Comparison of ENCODE assay signal across 29 cellular contexts in the genomic region with DNA sequence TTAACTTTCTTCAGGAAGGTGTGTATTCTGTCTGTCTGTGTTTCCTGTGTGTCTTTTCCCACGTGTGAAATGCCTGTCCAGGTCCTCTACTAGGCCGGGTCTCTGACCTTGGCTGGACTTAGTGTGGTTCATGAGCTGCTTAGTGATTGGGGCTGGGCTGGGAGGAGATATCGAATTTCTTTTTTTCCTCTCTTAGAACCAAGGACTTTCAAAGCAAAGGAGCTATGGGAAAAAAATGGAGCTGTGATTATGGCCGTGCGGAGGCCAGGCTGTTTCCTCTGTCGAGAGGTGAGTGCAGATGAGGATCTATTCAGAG.
DNase-seq lines count a peak whose midpoint lies in the region; ATAC-seq and TF ChIP-seq lines count a peak whose summit lies in the region.
"Had no signal": no experiment of that assay in that cellular context is flagged by ENCODE, and none has a peak within 500 bp of the region (broad histone marks: within the 10 kb centered on the region; RNA-seq: fewer than 3 reads in every experiment).

No MANE protein-coding gene starts in this region.

- H3K9me2 ChIP-seq in SU-DHL-6 (replicated peaks; ENCODE audit: insufficient read depth, low read length): no peaks in the 10 kb centered on the region

- no peak overlapping the region for H3K4me3 Mint-ChIP-seq in stimulated activated memory B cell treated with anti-CD40 and anti-IgM and Interleukin-4, amounts not matched to agents 10 μg/mL and 1 μg/mL and 100 μg/mL, for 72 hours
- H3K4me3 Mint-ChIP-seq: activated CD8-positive, alpha-beta T cell treated with anti-CD3 and anti-CD28 coated beads for 36 hours; CD14-positive monocyte; GM23338; stimulated activated naive CD8-positive, alpha-beta T cell treated with anti-CD3 and anti-CD28 coated beads, Interleukin-15, Interleukin-2, amounts not matched to agents 100 ng/mL and 50 ng/mL, for 24 hours had no signal

- peaks cover 31% of the 10 kb centered on the region for H3K36me3 Mint-ChIP-seq in stimulated activated memory B cell treated with anti-CD40 and anti-IgM and Interleukin-4, amounts not matched to agents 10 μg/mL and 1 μg/mL and 100 μg/mL, for 72 hours

- no peak overlapping the region for H3K4me3 ChIP-seq in SU-DHL-6 (ENCODE audit: insufficient read depth, low read length, poor library complexity, severe bottlenecking)
- no peak overlapping the region for H3K4me3 ChIP-seq in coronary artery
- H3K4me3 ChIP-seq: GM23338, heart left ventricle, prostate gland, vagina had no signal

- H3K79me2 ChIP-seq in SU-DHL-6 (ENCODE audit: insufficient read depth, low read length): no peaks in the 10 kb centered on the region

- peak overlapping the region; percentile 47 for H3K4me2 ChIP-seq in SU-DHL-6 (ENCODE audit: low read depth, low read length, poor library complexity, severe bottlenecking)
- H3K4me2 ChIP-seq: GM23338, KMS-11 had no signal

- H3K27ac Mint-ChIP-seq in stimulated activated memory B cell treated with anti-CD40 and anti-IgM and Interleukin-4, amounts not matched to agents 10 μg/mL and 1 μg/mL and 100 μg/mL, for 72 hours: peak overlapping the region; percentile 67
- H3K27ac Mint-ChIP-seq: activated CD8-positive, alpha-beta T cell treated with anti-CD3 and anti-CD28 coated beads for 36 hours; activated naive CD4-positive, alpha-beta T cell treated with anti-CD3 and anti-CD28 coated beads, Interleukin-2, amount 50 U/mL, for 72 hours; activated T-helper 2 cell treated with anti-CD3 and anti-CD28 coated beads, Interferon-gamma antibody, Interleukin-2, Interleukin-4, amounts not matched to agents 10 μg/mL and 5 μg/mL and 100 μg/mL, durations not matched to agents 14 hours and 24 hours and 36 hours; GM23338; stimulated activated naive CD8-positive, alpha-beta T cell treated with anti-CD3 and anti-CD28 coated beads, Interleukin-15, Interleukin-2, amounts not matched to agents 100 ng/mL and 50 ng/mL, for 24 hours had no signal

- H3K27me3 Mint-ChIP-seq in stimulated activated memory B cell treated with anti-CD40 and anti-IgM and Interleukin-4, amounts not matched to agents 10 μg/mL and 1 μg/mL and 100 μg/mL, for 72 hours: no peaks in the 10 kb centered on the region
- H3K27me3 Mint-ChIP-seq: activated CD8-positive, alpha-beta T cell treated with anti-CD3 and anti-CD28 coated beads for 36 hours; stimulated activated naive CD8-positive, alpha-beta T cell treated with anti-CD3 and anti-CD28 coated beads, Interleukin-15, Interleukin-2, amounts not matched to agents 100 ng/mL and 50 ng/mL, for 24 hours had no signal

- no peak for TF ChIP-seq CTCF in SU-DHL-6 (IDR thresholded peaks at IDR 0.05; ENCODE audit: insufficient read depth, low read length, poor library complexity, severe bottlenecking)
- TF ChIP-seq CTCF in coronary artery (IDR thresholded peaks at IDR 0.05): no peak

- ATAC-seq in GM18909 (IDR thresholded peaks at IDR 0.05; ENCODE audit: poor library complexity, unreplicated experiment) (peak; percentile 2), HG02885 (IDR thresholded peaks at IDR 0.05; ENCODE audit: poor library complexity, unreplicated experiment) (peak; percentile 3)
- no peak for ATAC-seq in stimulated activated memory B cell treated with anti-CD40 and anti-IgM and Interleukin-4, amounts not matched to agents 10 μg/mL and 1 μg/mL and 100 μg/mL, for 72 hours
- ATAC-seq: activated CD8-positive, alpha-beta T cell treated with anti-CD3 and anti-CD28 coated beads for 36 hours; activated naive CD4-positive, alpha-beta T cell treated with anti-CD3 and anti-CD28 coated beads, Interleukin-2, amount 50 U/mL, for 72 hours; GM23338; heart left ventricle; SK-N-SH treated with all-trans-retinoic acid at 6 μM for 48 hours had no signal

- H3K27ac ChIP-seq in SU-DHL-6 (ENCODE audit: low read depth, low read length): no peak overlapping the region
- H3K27ac ChIP-seq in coronary artery: no peak overlapping the region
- H3K27ac ChIP-seq: heart left ventricle, KMS-11, prostate gland, vagina had no signal

- intact Hi-C loops in posterior cingulate gyrus (cut with DNase I): no loop called here

- H3K9me3 ChIP-seq in SU-DHL-6 (ENCODE audit: insufficient read depth, low read length): no peaks in the 10 kb centered on the region
- H3K9me3 ChIP-seq: heart left ventricle, prostate gland, vagina had no signal

- H2AFZ ChIP-seq in SU-DHL-6 (ENCODE audit: low read depth, low read length, severe bottlenecking): no peak overlapping the region
- H2AFZ ChIP-seq: GM23338 had no signal

- H3K36me3 ChIP-seq in SU-DHL-6 (ENCODE audit: low read length): no peaks in the 10 kb centered on the region
- H3K36me3 ChIP-seq: prostate gland had no signal

- H3K4me1 Mint-ChIP-seq in stimulated activated memory B cell treated with anti-CD40 and anti-IgM and Interleukin-4, amounts not matched to agents 10 μg/mL and 1 μg/mL and 100 μg/mL, for 72 hours: peaks cover 42% of the 10 kb centered on the region

- DNase-seq in coronary artery (ENCODE audit: low spot score) (no peak), NCI-H1105 treated with DMSO at 0.1 percent for 48 hours (lab: John Stamatoyannopoulos, UW) (no peak), COR-L47 (lab: John Stamatoyannopoulos, UW) (no peak), posterior cingulate gyrus (no peak)
- DNase-seq: activated CD4-positive, alpha-beta T cell treated with anti-CD3 and anti-CD28 coated beads for 1 hour; activated CD8-positive, alpha-beta T cell treated with anti-CD3 and anti-CD28 coated beads for 36 hours; anterior cingulate cortex; effector CD8-positive, alpha-beta T cell; EL; heart left ventricle; mammary epithelial cell; NCI-H1436; NCI-H2107; NCI-H446; NCI-H82; T-helper 2 cell had no signal

- H3F3A ChIP-seq in SU-DHL-6 (ENCODE audit: insufficient read depth): no peaks in the 10 kb centered on the region

- H3K27me3 ChIP-seq in SU-DHL-6 (ENCODE audit: low read length): no peaks in the 10 kb centered on the region
- H3K27me3 ChIP-seq: heart left ventricle, vagina had no signal

- H4K20me1 ChIP-seq in SU-DHL-6 (ENCODE audit: low read depth, low read length): no peaks in the 10 kb centered on the region

- no peaks in the 10 kb centered on the region for H3K9me3 Mint-ChIP-seq in stimulated activated memory B cell treated with anti-CD40 and anti-IgM and Interleukin-4, amounts not matched to agents 10 μg/mL and 1 μg/mL and 100 μg/mL, for 72 hours
- H3K9me3 Mint-ChIP-seq: activated CD8-positive, alpha-beta T cell treated with anti-CD3 and anti-CD28 coated beads for 36 hours; activated naive CD4-positive, alpha-beta T cell treated with anti-CD3 and anti-CD28 coated beads, Interleukin-2, amount 50 U/mL, for 72 hours; activated T-helper 2 cell treated with anti-CD3 and anti-CD28 coated beads, Interferon-gamma antibody, Interleukin-2, Interleukin-4, amounts not matched to agents 10 μg/mL and 5 μg/mL and 100 μg/mL, durations not matched to agents 14 hours and 24 hours and 36 hours; CD14-positive monocyte; GM23338; stimulated activated naive CD8-positive, alpha-beta T cell treated with anti-CD3 and anti-CD28 coated beads, Interleukin-15, Interleukin-2, amounts not matched to agents 100 ng/mL and 50 ng/mL, for 24 hours had no signal

- H3K9ac ChIP-seq in SU-DHL-6 (ENCODE audit: low read length): peak overlapping the region; percentile 16; the same call in 1 of the 2 replicates
- H3K9ac ChIP-seq: KMS-11 had no signal
